Comparison of ENCODE assay signal across 23 cellular contexts in the genomic region with DNA sequence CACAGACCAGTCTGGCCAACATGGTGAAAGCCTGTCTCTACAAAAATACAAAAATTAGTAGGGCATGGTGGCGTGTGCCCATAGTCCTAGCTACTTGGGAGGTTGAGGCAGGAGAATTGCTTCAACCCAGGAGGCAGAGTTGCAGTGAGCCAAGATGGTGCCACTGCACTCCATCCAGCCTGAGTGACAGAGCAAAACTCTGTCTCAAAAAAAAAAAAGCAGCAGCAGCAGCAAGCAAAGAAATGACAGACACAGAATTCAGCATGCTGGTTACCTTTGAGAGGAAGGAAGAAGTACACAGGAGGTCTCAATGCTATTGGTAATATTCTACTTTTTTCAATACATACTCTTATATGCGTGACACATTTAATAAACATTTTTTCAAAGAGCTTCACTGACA.
DNase-seq lines count a peak whose midpoint lies in the region; ATAC-seq, FAIRE-seq and TF ChIP-seq lines count a peak whose summit lies in the region.
"Had no signal": no experiment of that assay in that cellular context is flagged by ENCODE, and none has a peak within 500 bp of the region (broad histone marks: within the 10 kb centered on the region; RNA-seq: fewer than 3 reads in every experiment).

No MANE protein-coding gene starts in this region.

- no peak for DNase-seq in CD4-positive, CD25-positive, alpha-beta regulatory T cell
- no peak for DNase-seq in K562 (ENCODE audit: extremely low read depth in 1 of 4, low spot score in 3 of 4)
- no peak for DNase-seq in naive thymus-derived CD8-positive, alpha-beta T cell
- no peak for DNase-seq in stimulated activated CD4-positive, alpha-beta T cell treated with anti-CD3 and anti-CD28 coated beads, Interleukin-12 subunit alpha, Interleukin-12 subunit beta, amount 100 ng/mL, for 4 hours
- no peak for DNase-seq in hypothalamus (lab: John Stamatoyannopoulos, UW)
- DNase-seq in pancreas, result no peak
- DNase-seq: BE2C; Calu3; CD4-positive, alpha-beta memory T cell; EL; NCI-H1694 treated with DMSO at 0.1 percent for 48 hours; NCI-H2107; NCI-H510A treated with DMSO at 0.1 percent for 48 hours; NCI-H774; PC-9; SIG-M5 had no signal

- TF ChIP-seq CTCF in Loucy (conservative IDR thresholded peaks at IDR 0.05; ENCODE audit: low read length) (no peak), K562 (IDR thresholded peaks at IDR 0.05 in 2 of 3, conservative IDR thresholded peaks at IDR 0.05 in 1 of 3; ENCODE audit: insufficient read depth in 2 of 3, low read depth in 1 of 3, low read length in 3 of 3) (no peak), pancreas (IDR thresholded peaks at IDR 0.05) (no peak)

- no peak for ATAC-seq in CD4-positive, CD25-positive, alpha-beta regulatory T cell (ENCODE audit: low read depth in 2 of 2)
- no peak for ATAC-seq in K562
- ATAC-seq in naive thymus-derived CD8-positive, alpha-beta T cell, result no peak
- no peak for ATAC-seq in pancreas
- ATAC-seq: GM23338, HCT116 had no signal

- in situ Hi-C loops in K562 (cut with MboI), result no loop called here

- peak overlapping the region; percentile 26 for H3K9ac ChIP-seq in Loucy (ENCODE audit: low read depth, low read length, poor library complexity, severe bottlenecking)
- no peak overlapping the region for H3K9ac ChIP-seq in K562 (ENCODE audit: insufficient read depth in 1 of 2, low read depth in 2 of 2, low read length in 2 of 2)

- 78% methylated on average over 2 of the region's 2 CpGs for WGBS in K562 (ENCODE audit: insufficient coverage, low coverage, missing lambda C conversion rate)
- WGBS in pancreas, 2 donors, result 82 to 86% methylated on average over 2 of the region's 2 CpGs

- H4K20me1 ChIP-seq in Loucy (ENCODE audit: insufficient read depth, low read length, poor library complexity, severe bottlenecking) (no peaks in the 10 kb centered on the region), K562 (replicated peaks; ENCODE audit: control insufficient read depth, insufficient read depth, low read length) (no peaks in the 10 kb centered on the region)

- no peak for TF ChIP-seq EP300 in K562 (IDR thresholded peaks at IDR 0.05; ENCODE audit: low read length)

- peaks cover 0 to 5% (median 1%) of the 10 kb centered on the region in 7 donors for H3K9me3 Mint-ChIP-seq in CD4-positive, CD25-positive, alpha-beta regulatory T cell
- H3K9me3 Mint-ChIP-seq in naive thymus-derived CD8-positive, alpha-beta T cell, result peaks cover 0 to 10% (median 5%) of the 10 kb centered on the region in 9 donors
- H3K9me3 Mint-ChIP-seq: GM23338 had no signal

- H3K27ac Mint-ChIP-seq in CD4-positive, CD25-positive, alpha-beta regulatory T cell, result peak overlapping the region in 1 of 3 donors; percentile 9
- H3K27ac Mint-ChIP-seq in naive thymus-derived CD8-positive, alpha-beta T cell, result peak overlapping the region in 4 of 10 donors; percentile 42 to 88 (median 68)
- H3K27ac Mint-ChIP-seq: GM23338 had no signal

- H3F3A ChIP-seq in Loucy (ENCODE audit: low read depth), result no peaks in the 10 kb centered on the region

- H2AFZ ChIP-seq in Loucy (ENCODE audit: low read length) (no peak overlapping the region), K562 (ENCODE audit: low read depth, low read length) (no peak overlapping the region)
- H2AFZ ChIP-seq: GM23338, PC-9 had no signal

- peak overlapping the region; percentile 82 for H3K4me2 ChIP-seq in Loucy (ENCODE audit: low read depth, low read length, poor library complexity, severe bottlenecking)
- no peak overlapping the region for H3K4me2 ChIP-seq in K562 (ENCODE audit: insufficient read depth, low read length)
- H3K4me2 ChIP-seq: GM23338, PC-9 had no signal

- H3K36me3 ChIP-seq in CD4-positive, CD25-positive, alpha-beta regulatory T cell (ENCODE audit: control insufficient read depth, insufficient read depth, low read length), result peaks cover 7% of the 10 kb centered on the region
- H3K36me3 ChIP-seq in Loucy (ENCODE audit: insufficient read depth, low read length) (no peaks in the 10 kb centered on the region), K562 (ENCODE audit: control insufficient read depth, insufficient read depth, low read length) (peaks cover 17% of the 10 kb centered on the region), pancreas (no peaks in the 10 kb centered on the region)
- H3K36me3 ChIP-seq: BE2C had no signal

- FAIRE-seq in K562 (lab: Jason Lieb, UNC), result no peak
- no peak for FAIRE-seq in pancreas (lab: Jason Lieb, UNC)
- FAIRE-seq: A204.1, GM12892, GM18507 had no signal

- no TSS peak for BruUV-seq in K562 (replicated peaks; lab: Mats Ljungman, UMichigan)

- no peaks in the 10 kb centered on the region for H3K9me2 ChIP-seq in Loucy (replicated peaks; ENCODE audit: low read depth, low read length)

- H3K9me1 ChIP-seq in K562 (ENCODE audit: control insufficient read depth, insufficient read depth, low read length), result no peaks in the 10 kb centered on the region

- intact Hi-C loops in K562 (cut with micrococcal nuclease), result no loop called here
- intact Hi-C loops in pancreas (cut with DNase I), result no loop called here

- POLR2A ChIA-PET in K562 (lab: Yijun Ruan, JAX), result interaction anchor here (4.2 kb wide), 1 partner anchor 10 kb away, joined by 22 read pairs; no protein-coding TSS in a partner anchor
- POLR2A ChIA-PET in naive thymus-derived CD8-positive, alpha-beta T cell (lab: Charles Lee), result interaction anchor here (0.6 kb wide), 1 partner anchor 30 kb away, joined by 3 read pairs; no protein-coding TSS in a partner anchor

- peaks cover 0 to 8% of the 10 kb centered on the region in 2 experiments for H3K9me3 ChIP-seq in CD4-positive, CD25-positive, alpha-beta regulatory T cell (ENCODE audit: control insufficient read depth in 2 of 2, low read length in 2 of 2)
- H3K9me3 ChIP-seq in Loucy (ENCODE audit: insufficient read depth, low read depth, low read length) (peaks cover 4% of the 10 kb centered on the region; the same call in 1 of the 2 replicates), K562 (replicated peaks; ENCODE audit: control insufficient read depth, insufficient read depth, low read depth, low read length) (peaks cover 6% of the 10 kb centered on the region; the same call in 1 of the 2 replicates), pancreas (no peaks in the 10 kb centered on the region)
- H3K9me3 ChIP-seq: BE2C had no signal

- no peak overlapping the region for H3K4me3 ChIP-seq in CD4-positive, CD25-positive, alpha-beta regulatory T cell (ENCODE audit: low read depth, low read length)
- H3K4me3 ChIP-seq in Loucy (ENCODE audit: low read length, poor library complexity, severe bottlenecking) (peak overlapping the region; percentile 89), K562 (no peak overlapping the region), pancreas (no peak overlapping the region)
- H3K4me3 ChIP-seq: GM23338, PC-9 had no signal

- H3K36me3 Mint-ChIP-seq in CD4-positive, CD25-positive, alpha-beta regulatory T cell, result peaks cover 34% of the 10 kb centered on the region
- H3K36me3 Mint-ChIP-seq in naive thymus-derived CD8-positive, alpha-beta T cell, result peaks cover 6 to 23% (median 18%) of the 10 kb centered on the region in 3 donors

- TF ChIP-seq RAD21 in K562 (CRISPR knock-in tag; conservative IDR thresholded peaks at IDR 0.05 in 1 of 2, IDR thresholded peaks at IDR 0.05 in 1 of 2), result no peak

- peak overlapping the region; percentile 4 to 98 (median 34) for H3K4me3 Mint-ChIP-seq in CD4-positive, CD25-positive, alpha-beta regulatory T cell
- H3K4me3 Mint-ChIP-seq in naive thymus-derived CD8-positive, alpha-beta T cell, result peak overlapping the region in 7 of 10 donors; percentile 2 to 94 (median 71)
- H3K4me3 Mint-ChIP-seq: GM23338 had no signal

- H3K27me3 Mint-ChIP-seq in CD4-positive, CD25-positive, alpha-beta regulatory T cell, result peaks cover 6% of the 10 kb centered on the region
- H3K27me3 Mint-ChIP-seq in naive thymus-derived CD8-positive, alpha-beta T cell, result peaks cover 0 to 1% (median 0%) of the 10 kb centered on the region in 5 donors
- H3K27me3 Mint-ChIP-seq: CD4-positive, alpha-beta memory T cell had no signal

- H3K4me1 Mint-ChIP-seq in CD4-positive, CD25-positive, alpha-beta regulatory T cell, result peaks cover 26 to 53% (median 34%) of the 10 kb centered on the region in 4 donors
- peaks cover 21 to 50% (median 46%) of the 10 kb centered on the region in 4 donors for H3K4me1 Mint-ChIP-seq in naive thymus-derived CD8-positive, alpha-beta T cell

- no peak for TF ChIP-seq POLR2A in K562 (conservative IDR thresholded peaks at IDR 0.05)

- H3K4me1 ChIP-seq in CD4-positive, CD25-positive, alpha-beta regulatory T cell (ENCODE audit: control insufficient read depth, insufficient read depth, low read length, poor library complexity, severe bottlenecking), result peaks cover 28% of the 10 kb centered on the region
- H3K4me1 ChIP-seq in Loucy (ENCODE audit: insufficient read depth, low read length, poor library complexity, severe bottlenecking) (peaks cover 28% of the 10 kb centered on the region), K562 (replicated peaks in 1 of 2; ENCODE audit: control insufficient read depth in 2 of 2, insufficient read depth in 2 of 2, low read length in 2 of 2) (peaks cover 5 to 8% of the 10 kb centered on the region in 2 experiments; a peak in 2 of 5 replicates), pancreas (peaks cover 0 to 15% (median 0%) of the 10 kb centered on the region in 3 donors)
- H3K4me1 ChIP-seq: BE2C had no signal

- CTCF ChIA-PET in K562 (lab: Yijun Ruan, JAX; ENCODE audit: low intra/inter-chr PET ratio), result no interaction called here

- no peaks in the 10 kb centered on the region for H3K27me3 ChIP-seq in CD4-positive, CD25-positive, alpha-beta regulatory T cell (ENCODE audit: control insufficient read depth, insufficient read depth, low read length)
- H3K27me3 ChIP-seq in Loucy (ENCODE audit: insufficient read depth, low read length, poor library complexity, severe bottlenecking) (no peaks in the 10 kb centered on the region), K562 (ENCODE audit: control insufficient read depth in 2 of 2, insufficient read depth in 2 of 2, low read length in 2 of 2) (no peaks in the 10 kb centered on the region), pancreas (no peaks in the 10 kb centered on the region)
- H3K27me3 ChIP-seq: BE2C had no signal

- H3K79me2 ChIP-seq in Loucy (ENCODE audit: insufficient read depth, low read length) (peaks cover 27% of the 10 kb centered on the region), K562 (ENCODE audit: control insufficient read depth, insufficient read depth, low read length) (peaks cover 58% of the 10 kb centered on the region)

- H3K27ac ChIP-seq in CD4-positive, CD25-positive, alpha-beta regulatory T cell (ENCODE audit: insufficient read depth, low read length, poor library complexity, severe bottlenecking), result no peak overlapping the region
- H3K27ac ChIP-seq in K562 (ENCODE audit: extremely low read depth, low read depth, low read length), result no peak overlapping the region
- no peak overlapping the region for H3K27ac ChIP-seq in pancreas
- H3K27ac ChIP-seq: PC-9, RWPE1 had no signal
